ENCODE assay signal across 14 cellular contexts in genomic region chr18:61833387-61833786, GRCh38. TPM values are rescaled to one million over a fixed set of nuclear protein-coding genes. Genes with fewer than 3 reads are reported as not detected.
DNase-seq lines count a peak whose midpoint lies in the region; ATAC-seq and TF ChIP-seq lines count a peak whose summit lies in the region.
"Had no signal": no experiment of that assay in that cellular context is flagged by ENCODE, and none has a peak within 500 bp of the region (broad histone marks: within the 10 kb centered on the region; RNA-seq: fewer than 3 reads in every experiment).

No MANE protein-coding gene starts in this region.

- H3K4me1 Mint-ChIP-seq in central memory CD8-positive, alpha-beta T cell: peaks cover 16% of the 10 kb centered on the region

- DNase-seq in NCI-H2107 treated with DMSO at 0.1 percent for 48 hours (lab: John Stamatoyannopoulos, UW; ENCODE audit: unreplicated experiment): peak; percentile 83
- DNase-seq in NCI-H2107 (lab: John Stamatoyannopoulos, UW): no peak
- peak; percentile 20 for DNase-seq in NB4 (ENCODE audit: low read depth)
- DNase-seq in central memory CD8-positive, alpha-beta T cell (ENCODE audit: low spot score in 2 of 2): no peak
- DNase-seq in renal cortical epithelial cell (ENCODE audit: low read depth): peak; percentile 13
- DNase-seq in activated CD4-positive, alpha-beta T cell treated with anti-CD3 and anti-CD28 coated beads for 4 hours: no peak
- DNase-seq: activated CD4-positive, CD25-positive, alpha-beta regulatory T cell treated with anti-CD3 and anti-CD28 coated beads, Interleukin-2, amount 50 U/mL, for 72 hours; cerebellar nuclear complex; kidney glomerular epithelial cell; NCI-H2171 treated with DMSO at 0.1 percent for 48 hours; sigmoid colon; stimulated activated naive CD8-positive, alpha-beta T cell treated with anti-CD3 and anti-CD28 coated beads, Interleukin-15, amount 100 ng/mL, for 72 hours had no signal

- TF ChIP-seq POLR2A in NB4 (IDR thresholded peaks at IDR 0.05; ENCODE audit: extremely low read depth, insufficient read length): no peak

- ATAC-seq in central memory CD8-positive, alpha-beta T cell (replicated peaks; ENCODE audit: extremely low read depth, poor library complexity, severe bottlenecking): peak; percentile 19
- ATAC-seq in HG03378 (IDR thresholded peaks at IDR 0.05; ENCODE audit: unreplicated experiment) (no peak), HG03045 (IDR thresholded peaks at IDR 0.05; ENCODE audit: unreplicated experiment) (no peak)
- ATAC-seq: stimulated activated naive CD8-positive, alpha-beta T cell treated with anti-CD3 and anti-CD28 coated beads, Interleukin-15, amount 100 ng/mL, for 72 hours had no signal

- no peaks in the 10 kb centered on the region for H3K9me3 Mint-ChIP-seq in central memory CD8-positive, alpha-beta T cell

- H3K4me3 ChIP-seq in NB4 (ENCODE audit: low read depth, low read length): no peak overlapping the region
- H3K4me3 ChIP-seq: sigmoid colon had no signal

- no peak overlapping the region for H3K27ac Mint-ChIP-seq in central memory CD8-positive, alpha-beta T cell (ENCODE audit: low read depth)

- no peaks in the 10 kb centered on the region for H3K36me3 Mint-ChIP-seq in central memory CD8-positive, alpha-beta T cell (ENCODE audit: insufficient read depth)

- H3K27me3 Mint-ChIP-seq in central memory CD8-positive, alpha-beta T cell: peaks cover 34% of the 10 kb centered on the region
- H3K27me3 Mint-ChIP-seq: stimulated activated naive CD8-positive, alpha-beta T cell treated with anti-CD3 and anti-CD28 coated beads, Interleukin-15, amount 100 ng/mL, for 72 hours had no signal

- no peak for TF ChIP-seq CTCF in NB4 (IDR thresholded peaks at IDR 0.05; ENCODE audit: low read depth, low read length)

- H3K4me3 Mint-ChIP-seq in central memory CD8-positive, alpha-beta T cell: no peak overlapping the region
- H3K4me3 Mint-ChIP-seq: stimulated activated naive CD8-positive, alpha-beta T cell treated with anti-CD3 and anti-CD28 coated beads, Interleukin-15, amount 100 ng/mL, for 72 hours had no signal

RNA-seq across cellular contexts. Expression of gene RNF152, which starts 59.4 kb away (rescaled TPM):
- total RNA-seq in renal cortical epithelial cell: 0.70 and 3.3 TPM in 2 replicates

Comparison
In these comparisons a context has a peak if more than half of its experiments do, and no peak if none do; other contexts are left out.
1. DNase-seq: peak in NCI-H2107 treated with DMSO at 0.1 percent for 48 hours (single experiment), NB4 (single experiment) and renal cortical epithelial cell (single experiment); none in NCI-H2107 (single experiment), central memory CD8-positive, alpha-beta T cell (0 of 2) and activated CD4-positive, alpha-beta T cell treated with anti-CD3 and anti-CD28 coated beads for 4 hours (0 of 2).